8 cellular contexts compared by ENCODE assay signal in genomic region chr2:206275274-206276160, GRCh38. TPM values are rescaled to one million over a fixed set of nuclear protein-coding genes. Genes with fewer than 3 reads are reported as not detected.
DNase-seq lines count a peak whose midpoint lies in the region; ATAC-seq, FAIRE-seq and TF ChIP-seq lines count a peak whose summit lies in the region.

No MANE protein-coding gene starts in this region.

- H3K27me3 ChIP-seq in endothelial cell of umbilical vein (ENCODE audit: control insufficient read depth in 2 of 2, insufficient read depth in 2 of 2, low read length in 2 of 2) = peaks cover 31 to 73% of the 10 kb centered on the region in 2 experiments
- H3K27me3 ChIP-seq in muscle layer of duodenum (ENCODE audit: low read depth, low read length) = peaks cover 32% of the 10 kb centered on the region

- peak overlapping the region; percentile 96 for H3K4me2 ChIP-seq in endothelial cell of umbilical vein (ENCODE audit: insufficient read depth, low read length)

- dilution Hi-C loops in endothelial cell of umbilical vein (cut with MboI; ENCODE audit: extremely low pct_ligation_motif_present, low sequenced_read_pairs) = no loop called here

- no peaks in the 10 kb centered on the region for H4K20me1 ChIP-seq in endothelial cell of umbilical vein (replicated peaks; ENCODE audit: control insufficient read depth, extremely low read depth, insufficient read depth, low read length)

- peaks cover 13% of the 10 kb centered on the region for H3K79me2 ChIP-seq in endothelial cell of umbilical vein (ENCODE audit: control insufficient read depth, insufficient read depth, low read length)

- peak overlapping the region; percentile 82 for H2AFZ ChIP-seq in endothelial cell of umbilical vein (ENCODE audit: low read depth, low read length)

- H3K9ac ChIP-seq in endothelial cell of umbilical vein (replicated peaks; ENCODE audit: extremely low read depth, insufficient read depth, low read length) = peak overlapping the region; percentile 86

- CTCF ChIA-PET in endothelial cell of umbilical vein (lab: Charles Lee) = interaction anchor here (0.6 to 0.7 kb wide), 3 partner anchors 9 to 589 kb away, joined by 3 read pairs; no protein-coding TSS in a partner anchor

- no peaks in the 10 kb centered on the region for H3K36me3 ChIP-seq in endothelial cell of umbilical vein (ENCODE audit: control insufficient read depth in 2 of 2, extremely low read depth in 1 of 2, insufficient read depth in 2 of 2, low read length in 2 of 2)
- no peaks in the 10 kb centered on the region for H3K36me3 ChIP-seq in muscle layer of duodenum (ENCODE audit: control insufficient read depth in 1 of 2, insufficient read depth in 2 of 2, low read length in 2 of 2)

- no peaks in the 10 kb centered on the region for H3K9me1 ChIP-seq in endothelial cell of umbilical vein (replicated peaks; ENCODE audit: control insufficient read depth, extremely low read depth, insufficient read depth, low read length)

- TSS peak; percentile 36 for BruUV-seq in endothelial cell of umbilical vein (replicated peaks; lab: Mats Ljungman, UMichigan)

- peak; percentile 21 for ATAC-seq in GM19372 (IDR thresholded peaks at IDR 0.05; ENCODE audit: low read depth, unreplicated experiment)
- ATAC-seq in HG03378 (IDR thresholded peaks at IDR 0.05; ENCODE audit: unreplicated experiment) = peak; percentile 28

- TF ChIP-seq CTCF in endothelial cell of umbilical vein (IDR thresholded peaks at IDR 0.05; ENCODE audit: extremely low read depth in 1 of 2, insufficient read depth in 1 of 2, low read depth in 1 of 2, low read length in 2 of 2) = no peak

- peak; percentile 50 for FAIRE-seq in endothelial cell of umbilical vein (lab: Jason Lieb, UNC)

- H3K4me3 ChIP-seq in endothelial cell of umbilical vein (replicated peaks in 1 of 3; ENCODE audit: insufficient read depth in 1 of 3, low read depth in 1 of 3, low read length in 3 of 3) = peak overlapping the region; percentile 69 to 93 (median 90)
- peak overlapping the region; percentile 73 to 74 for H3K4me3 ChIP-seq in muscle layer of duodenum (ENCODE audit: low read depth in 1 of 2, low read length in 2 of 2)

- no peak for TF ChIP-seq POLR2A in endothelial cell of umbilical vein (IDR thresholded peaks at IDR 0.05; ENCODE audit: low read depth, low read length)

- DNase-seq in DMS53 treated with DMSO at 0.1 percent for 48 hours (lab: John Stamatoyannopoulos, UW; ENCODE audit: unreplicated experiment) (peak; percentile 23), SK-N-DZ (ENCODE audit: low spot score) (peak; percentile 37), endothelial cell of umbilical vein (ENCODE audit: low read depth, low spot score) (peak; percentile 63), Kasumi-1 (lab: John Stamatoyannopoulos, UW) (no peak), ecto neural progenitor cell (ENCODE audit: low spot score) (no peak)

- peak overlapping the region; percentile 50 for H3K27ac ChIP-seq in endothelial cell of umbilical vein (ENCODE audit: insufficient read depth, low read depth, low read length)
- no peak overlapping the region for H3K27ac ChIP-seq in muscle layer of duodenum (ENCODE audit: low read length)

- intact Hi-C loops in endothelial cell of umbilical vein (cut with micrococcal nuclease) = loop anchor here (2.0 to 5.0 kb wide), 2 partner anchors 21 to 147 kb away; no protein-coding TSS in a partner anchor

- POLR2A ChIA-PET in endothelial cell of umbilical vein (lab: Charles Lee) = no interaction called here

- H3K9me3 ChIP-seq in endothelial cell of umbilical vein (replicated peaks; ENCODE audit: control insufficient read depth, insufficient read depth, low read length) = no peaks in the 10 kb centered on the region
- no peaks in the 10 kb centered on the region for H3K9me3 ChIP-seq in muscle layer of duodenum (ENCODE audit: control insufficient read depth in 1 of 2, low read length in 2 of 2)

- H3K4me1 ChIP-seq in endothelial cell of umbilical vein (ENCODE audit: control insufficient read depth, extremely low read depth, insufficient read depth, low read length) (peaks cover 19% of the 10 kb centered on the region), muscle layer of duodenum (ENCODE audit: control insufficient read depth in 1 of 2, insufficient read depth in 2 of 2, low read length in 2 of 2) (peaks cover 0 to 7% of the 10 kb centered on the region in 2 donors)

TF ChIP-seq in endothelial cell of umbilical vein, 7 proteins besides CTCF, POLR2A, EP300 and RAD21:
- peak; percentile 8 for TF ChIP-seq EZH2 (IDR thresholded peaks at IDR 0.05; ENCODE audit: borderline replicate concordance, low read depth, low read length, severe bottlenecking)
- TF ChIP-seq POLR2AphosphoS5 (IDR thresholded peaks at IDR 0.05; ENCODE audit: insufficient read depth, low read depth, low read length) = no peak
- TF ChIP-seq FOS (IDR thresholded peaks at IDR 0.05; ENCODE audit: borderline replicate concordance, insufficient read depth, low read length) = no peak
- TF ChIP-seq MAX (IDR thresholded peaks at IDR 0.05; ENCODE audit: insufficient read depth, insufficient read length) = no peak
- no peak for TF ChIP-seq MYC (IDR thresholded peaks at IDR 0.05; ENCODE audit: low read depth, low read length)
- TF ChIP-seq JUN (IDR thresholded peaks at IDR 0.05; ENCODE audit: borderline replicate concordance, insufficient read depth, insufficient read length, low read depth) = no peak
- no peak for TF ChIP-seq GATA2 (IDR thresholded peaks at IDR 0.05; ENCODE audit: insufficient read depth, insufficient read length, low read depth, low read length)

RNA-seq across cellular contexts. Expression of gene ZDBF2, which starts 1.1 kb away (rescaled TPM):
- polyA plus RNA-seq in SK-N-DZ (2014; cell fraction: cytosol; rRNA removed) = 12.0 and 13.9 TPM in 2 replicates
- 18.0 and 19.1 TPM in 2 replicates for polyA plus RNA-seq in SK-N-DZ (2014; cell fraction: nucleus; rRNA removed)
- 9.6 and 9.9 TPM in 2 replicates for total RNA-seq in endothelial cell of umbilical vein
- 0.99 and 1.3 TPM in 2 replicates for polyA plus RNA-seq in endothelial cell of umbilical vein
- polyA plus RNA-seq in endothelial cell of umbilical vein (2011; cell fraction: cytosol; rRNA removed) = 1.3 and 1.5 TPM in 2 replicates
- polyA plus RNA-seq in endothelial cell of umbilical vein (2011; cell fraction: nucleus; rRNA removed) = 7.6 and 10.6 TPM in 2 replicates
- 3.3 and 4.0 TPM in 2 replicates for polyA plus RNA-seq in endothelial cell of umbilical vein (2012)
- 16.4 and 17.0 TPM in 2 replicates for polyA minus RNA-seq in endothelial cell of umbilical vein
- polyA minus RNA-seq in endothelial cell of umbilical vein (2011; cell fraction: cytosol; rRNA and poly(A)+ RNA removed) = 4.3 TPM
- 14.9 and 20.8 TPM in 2 replicates for polyA minus RNA-seq in endothelial cell of umbilical vein (2011; cell fraction: nucleus; rRNA and poly(A)+ RNA removed)

Comparison
In these comparisons a context has a peak if more than half of its experiments do, and no peak if none do; other contexts are left out.
1. DNase-seq: peak in DMS53 treated with DMSO at 0.1 percent for 48 hours (single experiment), SK-N-DZ (single experiment) and endothelial cell of umbilical vein (single experiment); none in Kasumi-1 (0 of 2) and ecto neural progenitor cell (single experiment).